Comparison of ENCODE assay signal across 30 cellular contexts in the genomic region with DNA sequence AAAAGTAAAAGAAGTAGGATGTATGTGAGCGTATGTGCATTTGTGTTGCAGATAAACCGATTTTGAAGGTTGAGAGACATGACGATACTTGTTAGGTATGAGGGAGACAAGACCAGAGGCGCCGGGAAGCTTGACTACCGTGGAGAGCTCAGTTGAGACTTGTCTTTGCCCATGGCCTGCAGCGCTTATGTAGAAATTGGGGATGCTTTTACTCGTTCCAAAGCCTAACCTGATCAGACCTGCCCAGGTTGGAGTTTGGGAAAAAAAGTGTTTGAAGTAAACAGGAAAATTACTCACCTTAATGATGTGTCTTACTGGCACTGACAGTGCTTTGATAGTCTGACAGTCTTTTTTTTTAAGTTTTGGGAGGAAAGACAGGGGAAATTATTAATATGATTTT.
DNase-seq lines count a peak whose midpoint lies in the region; ATAC-seq and TF ChIP-seq lines count a peak whose summit lies in the region.
"Had no signal": no experiment of that assay in that cellular context is flagged by ENCODE, and none has a peak within 500 bp of the region (broad histone marks: within the 10 kb centered on the region; RNA-seq: fewer than 3 reads in every experiment).

No MANE protein-coding gene starts in this region.

- peak; percentile 100 for DNase-seq in NCI-H1105 treated with DMSO at 0.1 percent for 48 hours (lab: John Stamatoyannopoulos, UW)
- peak; percentile 96 for DNase-seq in RWPE2 (ENCODE audit: low spot score)
- peak; percentile 21 for DNase-seq in hepatocyte (ENCODE audit: low spot score)
- DNase-seq in suprapubic skin (ENCODE audit: low spot score in 2 of 2) = peak in 1 of 2 donors; percentile 73
- DNase-seq in upper lobe of left lung = no peak
- no peak for DNase-seq in NCI-H82 treated with DMSO at 0.1 percent for 48 hours (lab: John Stamatoyannopoulos, UW; ENCODE audit: unreplicated experiment)
- DNase-seq in glutamatergic neuron = no peak
- DNase-seq: activated CD4-positive, alpha-beta T cell treated with anti-CD3 and anti-CD28 coated beads for 1 hour; activated CD8-positive, alpha-beta T cell treated with anti-CD3 and anti-CD28 coated beads for 36 hours; activated effector memory CD4-positive, alpha-beta T cell treated with Interleukin-2 at 50 U/mL for 16 hours; amygdala; BE2C; brain microvascular endothelial cell; immature natural killer cell; Karpas-422; mesenchymal stem cell; NCI-H1436; NCI-H2081; NCI-H748 treated with DMSO at 0.1 percent for 48 hours; RPMI8226; SK-N-SH; stimulated activated CD4-positive, alpha-beta T cell treated with anti-CD3 and anti-CD28 coated beads, Interleukin-1b, Interleukin-23, amount 100 ng/mL, for 48 hours; stimulated activated naive CD8-positive, alpha-beta T cell treated with anti-CD3 and anti-CD28 coated beads, Interleukin-15, Interleukin-2, amounts not matched to agents 100 U/mL and 50 U/mL, for 24 hours; T-helper 17 cell had no signal

- H4K20me1 ChIP-seq in hepatocyte (ENCODE audit: insufficient read depth, poor library complexity, severe bottlenecking) = no peaks in the 10 kb centered on the region

- peak overlapping the region; percentile 98 for H3K27ac ChIP-seq in RWPE2 (ENCODE audit: poor library complexity, severe bottlenecking)
- no peak overlapping the region for H3K27ac ChIP-seq in hepatocyte
- peak overlapping the region; percentile 75 for H3K27ac ChIP-seq in suprapubic skin
- H3K27ac ChIP-seq in upper lobe of left lung = no peak overlapping the region
- H3K27ac ChIP-seq: brain microvascular endothelial cell, neural progenitor cell, parathyroid adenoma, right atrium auricular region, thoracic aorta had no signal

- H3K36me3 ChIP-seq in RWPE2 (ENCODE audit: low read depth) (peaks cover 44% of the 10 kb centered on the region), hepatocyte (replicated peaks; ENCODE audit: insufficient read depth, low read depth) (no peaks in the 10 kb centered on the region), suprapubic skin (no peaks in the 10 kb centered on the region), upper lobe of left lung (no peaks in the 10 kb centered on the region)
- H3K36me3 ChIP-seq: BE2C, brain microvascular endothelial cell, HAP-1, neural progenitor cell, right atrium auricular region, thoracic aorta had no signal

- H3K4me1 ChIP-seq in RWPE2 (ENCODE audit: insufficient read depth, poor library complexity, severe bottlenecking) (peaks cover 59% of the 10 kb centered on the region), hepatocyte (ENCODE audit: insufficient read depth) (no peaks in the 10 kb centered on the region), suprapubic skin (peaks cover 50% of the 10 kb centered on the region), upper lobe of left lung (no peaks in the 10 kb centered on the region)
- H3K4me1 ChIP-seq: BE2C, HAP-1, neural progenitor cell, parathyroid adenoma, right atrium auricular region had no signal

- TF ChIP-seq EP300 in suprapubic skin (IDR thresholded peaks at IDR 0.05) (no peak), upper lobe of left lung (IDR thresholded peaks at IDR 0.05) (no peak)

- H3K9me3 ChIP-seq in RWPE2 (ENCODE audit: severe bottlenecking) = no peaks in the 10 kb centered on the region
- H3K9me3 ChIP-seq in hepatocyte (ENCODE audit: low read depth) = no peaks in the 10 kb centered on the region
- no peaks in the 10 kb centered on the region for H3K9me3 ChIP-seq in suprapubic skin
- H3K9me3 ChIP-seq in upper lobe of left lung = no peaks in the 10 kb centered on the region
- H3K9me3 ChIP-seq: BE2C, HAP-1, right atrium auricular region, SK-N-SH, thoracic aorta had no signal

- no peak for TF ChIP-seq CTCF in RWPE2 (IDR thresholded peaks at IDR 0.05; ENCODE audit: poor library complexity, severe bottlenecking)
- TF ChIP-seq CTCF in hepatocyte (IDR thresholded peaks at IDR 0.05; ENCODE audit: poor library complexity) = no peak
- no peak for TF ChIP-seq CTCF in suprapubic skin (IDR thresholded peaks at IDR 0.05)
- TF ChIP-seq CTCF in upper lobe of left lung (IDR thresholded peaks at IDR 0.05) = no peak
- no peak for TF ChIP-seq CTCF in glutamatergic neuron (IDR thresholded peaks at IDR 0.05; ENCODE audit: partially characterized antibody, unreplicated experiment)

- H2AFZ ChIP-seq in hepatocyte = no peak overlapping the region
- H2AFZ ChIP-seq: neural progenitor cell, parathyroid adenoma had no signal

- H3K4me3 Mint-ChIP-seq in glutamatergic neuron (ENCODE audit: unreplicated experiment) = no peak overlapping the region
- H3K4me3 Mint-ChIP-seq: activated CD8-positive, alpha-beta T cell treated with anti-CD3 and anti-CD28 coated beads for 36 hours; immature natural killer cell; neural progenitor cell; T-helper 17 cell had no signal

- 79% methylated on average over 8 of the region's 8 CpGs for WGBS in hepatocyte (ENCODE audit: low lambda C conversion rate, missing lambda C conversion rate)
- WGBS in suprapubic skin = 52% methylated on average over 8 of the region's 8 CpGs
- 86 to 88% methylated on average over 8 of the region's 8 CpGs for WGBS in upper lobe of left lung, 2 donors

- H3K4me1 Mint-ChIP-seq in glutamatergic neuron (ENCODE audit: low read depth, unreplicated experiment) = no peaks in the 10 kb centered on the region
- H3K4me1 Mint-ChIP-seq: immature natural killer cell, neural progenitor cell had no signal

- H3K79me2 ChIP-seq in hepatocyte = no peaks in the 10 kb centered on the region
- H3K79me2 ChIP-seq: parathyroid adenoma had no signal

- no peak overlapping the region for H3K4me2 ChIP-seq in hepatocyte
- H3K4me2 ChIP-seq: neural progenitor cell, SK-N-SH had no signal

- H3K9me2 ChIP-seq in hepatocyte (replicated peaks; ENCODE audit: insufficient read depth) = no peaks in the 10 kb centered on the region
- H3K9me2 ChIP-seq: SK-N-SH had no signal

- H3K4me3 ChIP-seq in RWPE2 (ENCODE audit: severe bottlenecking) = no peak overlapping the region
- no peak overlapping the region for H3K4me3 ChIP-seq in hepatocyte
- H3K4me3 ChIP-seq in suprapubic skin = no peak overlapping the region
- H3K4me3 ChIP-seq in upper lobe of left lung = no peak overlapping the region
- H3K4me3 ChIP-seq: HAP-1, neural progenitor cell, right atrium auricular region, thoracic aorta had no signal

- H3K36me3 Mint-ChIP-seq in glutamatergic neuron (ENCODE audit: unreplicated experiment) = no peaks in the 10 kb centered on the region
- H3K36me3 Mint-ChIP-seq: activated naive CD4-positive, alpha-beta T cell treated with anti-CD3 and anti-CD28 coated beads, Interleukin-2, amount 50 U/mL, for 72 hours; immature natural killer cell; neural progenitor cell had no signal

- peaks cover 2% of the 10 kb centered on the region for H3K9me3 Mint-ChIP-seq in glutamatergic neuron (ENCODE audit: unreplicated experiment)
- H3K9me3 Mint-ChIP-seq: activated CD8-positive, alpha-beta T cell treated with anti-CD3 and anti-CD28 coated beads for 36 hours; neural progenitor cell had no signal

- TF ChIP-seq POLR2A in suprapubic skin (IDR thresholded peaks at IDR 0.05) (no peak), upper lobe of left lung (IDR thresholded peaks at IDR 0.05) (no peak)

- H3K27me3 ChIP-seq in RWPE2 (ENCODE audit: insufficient read depth, poor library complexity, severe bottlenecking) (no peaks in the 10 kb centered on the region), hepatocyte (no peaks in the 10 kb centered on the region), suprapubic skin (no peaks in the 10 kb centered on the region), upper lobe of left lung (no peaks in the 10 kb centered on the region)
- H3K27me3 ChIP-seq: BE2C, brain microvascular endothelial cell, neural progenitor cell, right atrium auricular region had no signal

- no peak overlapping the region for H3K27ac Mint-ChIP-seq in glutamatergic neuron (ENCODE audit: unreplicated experiment)
- H3K27ac Mint-ChIP-seq: activated CD8-positive, alpha-beta T cell treated with anti-CD3 and anti-CD28 coated beads for 36 hours; immature natural killer cell; neural progenitor cell; T-helper 17 cell had no signal

- peak; percentile 85 for ATAC-seq in RWPE2 (ENCODE audit: low read depth)
- no peak for ATAC-seq in upper lobe of left lung (ENCODE audit: low FRiP score in 2 of 2)
- ATAC-seq: activated CD8-positive, alpha-beta T cell treated with anti-CD3 and anti-CD28 coated beads for 36 hours; activated naive CD4-positive, alpha-beta T cell treated with anti-CD3 and anti-CD28 coated beads, Interleukin-2, amount 50 U/mL, for 72 hours; stimulated activated naive CD8-positive, alpha-beta T cell treated with anti-CD3 and anti-CD28 coated beads, Interleukin-15, Interleukin-2, amounts not matched to agents 100 U/mL and 50 U/mL, for 24 hours; T-helper 17 cell had no signal

- H3K27me3 Mint-ChIP-seq in glutamatergic neuron (ENCODE audit: unreplicated experiment) = no peaks in the 10 kb centered on the region

Comparison
In these comparisons a context has a peak if more than half of its experiments do, and no peak if none do; other contexts are left out.
1. DNase-seq: peak in NCI-H1105 treated with DMSO at 0.1 percent for 48 hours (single experiment), RWPE2 (single experiment) and hepatocyte (single experiment); none in upper lobe of left lung (0 of 2), NCI-H82 treated with DMSO at 0.1 percent for 48 hours (single experiment) and glutamatergic neuron (single experiment).
2. H3K27ac ChIP-seq: peak in RWPE2 (single experiment) and suprapubic skin (single experiment); none in hepatocyte (single experiment) and upper lobe of left lung (0 of 4).